Comparison of ENCODE assay signal across 8 cellular contexts in genomic region chr17:409848-410673, GRCh38. TPM values are rescaled to one million over a fixed set of nuclear protein-coding genes. Genes with fewer than 3 reads are reported as not detected.
DNase-seq lines count a peak whose midpoint lies in the region; ATAC-seq, FAIRE-seq and TF ChIP-seq lines count a peak whose summit lies in the region.

No MANE protein-coding gene starts in this region.

- H3K14ac ChIP-seq in mesenchymal stem cell (ENCODE audit: low read length in 2 of 2) = no peak overlapping the region

- H4K8ac ChIP-seq in mesenchymal stem cell (ENCODE audit: low read length) = peak overlapping the region; percentile 99

- peak overlapping the region; percentile 95 for H2AFZ ChIP-seq in mesenchymal stem cell (ENCODE audit: low read depth, low read length)

- intact Hi-C loops in Caco-2 (cut with micrococcal nuclease; ENCODE audit: unreplicated experiment) = loop anchor here (5.0 kb wide), 1 partner anchor 277 kb away; no protein-coding TSS in a partner anchor

- H3K9ac ChIP-seq in endocrine pancreas (ENCODE audit: control insufficient read depth, insufficient read depth, low read length) (peak overlapping the region; percentile 91), mesenchymal stem cell (ENCODE audit: low read length) (peak overlapping the region; percentile 98)

- peak overlapping the region; percentile 83 for H3K27ac Mint-ChIP-seq in Caco-2 (ENCODE audit: unreplicated experiment)

- no TSS peak for BruUV-seq in Caco-2 (replicated peaks; lab: Mats Ljungman, UMichigan)

- DNase-seq in Caco-2 = peak; percentile 99
- peak; percentile 100 for DNase-seq in HTR-8/SVneo (ENCODE audit: insufficient read length, low spot score)
- peak; percentile 95 for DNase-seq in NOMO-1 treated with dmso at 0.1 percent for 144 hours (lab: John Stamatoyannopoulos, UW; ENCODE audit: unreplicated experiment)
- DNase-seq in activated CD8-positive, alpha-beta memory T cell treated with anti-CD3 and anti-CD28 coated beads, Interleukin-2, amount 50 U/mL, for 1 hour (ENCODE audit: extremely low read depth) = peak; percentile 98
- DNase-seq in mesenchymal stem cell = peak; percentile 97
- peak; percentile 99 for DNase-seq in stimulated activated CD8-positive, alpha-beta memory T cell treated with anti-CD3 and anti-CD28 coated beads, Interleukin-12 subunit alpha, Interleukin-12 subunit beta, amount 100 ng/mL, for 24 hours (ENCODE audit: extremely low read depth)

- H2AK5ac ChIP-seq in mesenchymal stem cell (ENCODE audit: low read length, severe bottlenecking) = peak overlapping the region; percentile 15

- no peak for TF ChIP-seq CTCF in Caco-2 (IDR thresholded peaks at IDR 0.05; ENCODE audit: insufficient read depth in 1 of 2, low read depth in 1 of 2, low read length in 1 of 2, severe bottlenecking in 1 of 2, unreplicated experiment in 1 of 2)

- H3K4me1 ChIP-seq in Caco-2 (peaks cover 6% of the 10 kb centered on the region; the same call in 1 of the 2 replicates), endocrine pancreas (ENCODE audit: control insufficient read depth, insufficient read depth, low read length) (no peaks in the 10 kb centered on the region), mesenchymal stem cell (ENCODE audit: control insufficient read depth, insufficient read depth, low read depth, low read length) (peaks cover 19% of the 10 kb centered on the region)

- FAIRE-seq in HTR-8/SVneo (lab: Jason Lieb, UNC) = peak; percentile 100

- POLR2A ChIA-PET in Caco-2 (lab: Charles Lee) = no interaction called here

- H2BK15ac ChIP-seq in mesenchymal stem cell (ENCODE audit: low read depth, poor library complexity, severe bottlenecking) = no peak overlapping the region

- ATAC-seq in GM21381 (IDR thresholded peaks at IDR 0.05; ENCODE audit: unreplicated experiment) = peak; percentile 88

- CTCF ChIA-PET in Caco-2 (lab: Charles Lee) = interaction anchor here (0.7 kb wide), 1 partner anchor 587 kb away, joined by 3 read pairs; the partner anchor contains the start of gene TIMM22

- H3K36me3 ChIP-seq in Caco-2 (ENCODE audit: control insufficient read depth, insufficient read depth, low read length) = no peaks in the 10 kb centered on the region
- H3K36me3 ChIP-seq in endocrine pancreas (ENCODE audit: control insufficient read depth, insufficient read depth, low read length) = no peaks in the 10 kb centered on the region
- peaks cover 10 to 14% of the 10 kb centered on the region in 2 experiments for H3K36me3 ChIP-seq in mesenchymal stem cell (ENCODE audit: control insufficient read depth in 1 of 2, insufficient read depth in 2 of 2, low read depth in 1 of 2, low read length in 2 of 2)

- peak overlapping the region; percentile 78 for H3K4me2 ChIP-seq in mesenchymal stem cell (ENCODE audit: low read length, poor library complexity, severe bottlenecking)

- no peak overlapping the region for H2BK12ac ChIP-seq in mesenchymal stem cell (ENCODE audit: low read length in 2 of 2)

- H3K18ac ChIP-seq in mesenchymal stem cell (ENCODE audit: low read depth in 1 of 2, low read length in 2 of 2) = peak overlapping the region; percentile 1 to 70

- H3K9me3 Mint-ChIP-seq in Caco-2 (ENCODE audit: unreplicated experiment) = no peaks in the 10 kb centered on the region

- H3K4me1 Mint-ChIP-seq in Caco-2 (ENCODE audit: low read depth, unreplicated experiment) = peaks cover 10% of the 10 kb centered on the region

- under 1% methylated on average over 70 of the region's 87 CpGs for WGBS in mesenchymal stem cell

- H3K4me3 Mint-ChIP-seq in Caco-2 (ENCODE audit: unreplicated experiment) = peak overlapping the region; percentile 74

- H3K23ac ChIP-seq in mesenchymal stem cell (ENCODE audit: low read length in 2 of 2) = no peak overlapping the region

- H3K27me3 Mint-ChIP-seq in Caco-2 (ENCODE audit: insufficient read depth, unreplicated experiment) = no peaks in the 10 kb centered on the region

- H3K4me3 ChIP-seq in Caco-2 (ENCODE audit: low read depth, low read length) (peak overlapping the region; percentile 72), endocrine pancreas (ENCODE audit: control insufficient read depth, insufficient read depth, low read length) (peak overlapping the region; percentile 52), mesenchymal stem cell (ENCODE audit: insufficient read depth in 1 of 2, low read depth in 1 of 2, low read length in 2 of 2) (peak overlapping the region; percentile 77 to 95)

- H3K27me3 ChIP-seq in Caco-2 (replicated peaks; ENCODE audit: control insufficient read depth, insufficient read depth, low read length) (no peaks in the 10 kb centered on the region), endocrine pancreas (ENCODE audit: control insufficient read depth, insufficient read depth, low read length) (no peaks in the 10 kb centered on the region), mesenchymal stem cell (ENCODE audit: control insufficient read depth in 1 of 2, insufficient read depth in 1 of 2, low read length in 2 of 2) (no peaks in the 10 kb centered on the region)

- H3K9me3 ChIP-seq in Caco-2 = no peaks in the 10 kb centered on the region
- no peaks in the 10 kb centered on the region for H3K9me3 ChIP-seq in endocrine pancreas (ENCODE audit: control insufficient read depth, low read length)
- no peaks in the 10 kb centered on the region for H3K9me3 ChIP-seq in mesenchymal stem cell (ENCODE audit: control insufficient read depth, low read length)

- H3K36me3 Mint-ChIP-seq in Caco-2 (ENCODE audit: insufficient read depth, unreplicated experiment) = peaks cover 10% of the 10 kb centered on the region

- H3K79me1 ChIP-seq in mesenchymal stem cell (replicated peaks; ENCODE audit: low read length, poor library complexity, severe bottlenecking) = peaks cover 9% of the 10 kb centered on the region

- H2BK5ac ChIP-seq in mesenchymal stem cell (ENCODE audit: low read depth, low read length, poor library complexity, severe bottlenecking) = peak overlapping the region; percentile 79

- H4K91ac ChIP-seq in mesenchymal stem cell (ENCODE audit: low read length) = peak overlapping the region; percentile 23

- peak overlapping the region; percentile 84 for H3K27ac ChIP-seq in mesenchymal stem cell (ENCODE audit: low read length, poor library complexity, severe bottlenecking)

- H2BK120ac ChIP-seq in mesenchymal stem cell (ENCODE audit: low read depth, low read length) = peak overlapping the region; percentile 45

- peak overlapping the region; percentile 63 to 76 for H3K4ac ChIP-seq in mesenchymal stem cell (ENCODE audit: low read depth in 1 of 2, low read length in 2 of 2)

RNA-seq across cellular contexts. Expression of gene RFLNB, which starts 35.7 kb away (rescaled TPM):
- 1.5 and 1.7 TPM in 2 replicates for total RNA-seq in Caco-2 (2022)
- 42.1 TPM for polyA plus RNA-seq in mesenchymal stem cell (2013, experiment 1 of 2)
- 43.8 TPM for polyA plus RNA-seq in mesenchymal stem cell (2013, experiment 2 of 2)

RNA-seq across cellular contexts. Expression of gene RPH3AL, which starts 57.5 kb away (rescaled TPM):
- total RNA-seq in Caco-2 (2022) = 36.0 and 37.0 TPM in 2 replicates
- 4.0 TPM for polyA plus RNA-seq in mesenchymal stem cell (2013, experiment 1 of 2)
- 3.6 TPM for polyA plus RNA-seq in mesenchymal stem cell (2013, experiment 2 of 2)

Comparison
In these comparisons a context has a peak if more than half of its experiments do, and no peak if none do; other contexts are left out.
1. Peak in every context shown above with its lines: DNase-seq, ATAC-seq, H3K4me3 ChIP-seq and H3K27ac ChIP-seq.